8 cellular contexts compared by ENCODE assay signal in genomic region chr1:113391643-113392271, GRCh38. TPM values are rescaled to one million over a fixed set of nuclear protein-coding genes. Genes with fewer than 3 reads are reported as not detected.
DNase-seq lines count a peak whose midpoint lies in the region; ATAC-seq and TF ChIP-seq lines count a peak whose summit lies in the region.

No MANE protein-coding gene starts in this region.

- 0 to 3% methylated on average over 9 of the region's 9 CpGs for WGBS in GM23248 (ENCODE audit: low coverage in 1 of 2, low lambda C conversion rate in 2 of 2, missing lambda C conversion rate in 2 of 2), 2 experiments

- peak overlapping the region; percentile 88 for H3K4me2 ChIP-seq in GM23248 (ENCODE audit: unreplicated experiment)
- peak overlapping the region; percentile 90 for H3K4me2 ChIP-seq in neural progenitor cell

- H3K36me3 Mint-ChIP-seq in T-cell, result no peaks in the 10 kb centered on the region
- H3K36me3 Mint-ChIP-seq in neural progenitor cell, result no peaks in the 10 kb centered on the region

- H4K20me1 ChIP-seq in GM23248 (ENCODE audit: insufficient read depth) (no peaks in the 10 kb centered on the region), neural progenitor cell (ENCODE audit: low read depth) (peaks cover 27% of the 10 kb centered on the region)

- H3K27me3 ChIP-seq in ACC112 (ENCODE audit: insufficient read depth, low read length) (no peaks in the 10 kb centered on the region), GM23248 (replicated peaks; ENCODE audit: insufficient read depth) (no peaks in the 10 kb centered on the region), neural progenitor cell (peaks cover 9% of the 10 kb centered on the region)

- CTCF ChIA-PET in T-cell (lab: Charles Lee), result interaction anchor here (0.5 to 0.7 kb wide), 3 partner anchors 319 to 1231 kb away, joined by 3 read pairs; partner anchors contain the start of gene LRIG2 (in 1 of the 2)

- peak overlapping the region; percentile 85 for H3K9ac ChIP-seq in GM23248
- peak overlapping the region; percentile 22 for H3K9ac ChIP-seq in neural progenitor cell

- peaks cover 31% of the 10 kb centered on the region for H3K4me1 ChIP-seq in ACC112 (ENCODE audit: control insufficient read depth, insufficient read depth, low read length, unreplicated experiment)
- peaks cover 37% of the 10 kb centered on the region for H3K4me1 ChIP-seq in GM23248 (ENCODE audit: insufficient read depth)
- H3K4me1 ChIP-seq in neural progenitor cell, result peaks cover 8% of the 10 kb centered on the region

- no peaks in the 10 kb centered on the region for H3K9me2 ChIP-seq in GM23248 (ENCODE audit: insufficient read depth)

- peak overlapping the region; percentile 79 for H3K4me3 ChIP-seq in ACC112 (ENCODE audit: low read depth, low read length)
- H3K4me3 ChIP-seq in GM23248, result peak overlapping the region; percentile 91
- H3K4me3 ChIP-seq in epithelial cell of esophagus (ENCODE audit: low read length), result peak overlapping the region; percentile 90
- H3K4me3 ChIP-seq in neural progenitor cell, result peak overlapping the region; percentile 97

- H3K9me3 ChIP-seq in GM23248 (ENCODE audit: low read depth) (no peaks in the 10 kb centered on the region), neural progenitor cell (ENCODE audit: low read depth) (no peaks in the 10 kb centered on the region)

- H3K9me3 Mint-ChIP-seq in T-cell (peaks cover 0 to 3% (median 3%) of the 10 kb centered on the region in 3 donors), neural progenitor cell (peaks cover 3% of the 10 kb centered on the region)

- H3K4me3 Mint-ChIP-seq in T-cell (peak overlapping the region; percentile 76 to 87 (median 81)), neural progenitor cell (peak overlapping the region; percentile 89)

- H3K27ac Mint-ChIP-seq in T-cell (peak overlapping the region; percentile 3 to 17), neural progenitor cell (peak overlapping the region; percentile 86)

- H3K27me3 Mint-ChIP-seq in T-cell (peaks cover 4 to 7% of the 10 kb centered on the region in 2 donors), neural progenitor cell (ENCODE audit: insufficient read depth, low read depth) (peaks cover 14% of the 10 kb centered on the region)

- H3K36me3 ChIP-seq in ACC112 (ENCODE audit: insufficient read depth, low read length), result no peaks in the 10 kb centered on the region
- H3K36me3 ChIP-seq in GM23248 (ENCODE audit: low read depth), result no peaks in the 10 kb centered on the region
- no peaks in the 10 kb centered on the region for H3K36me3 ChIP-seq in neural progenitor cell

- H3K79me2 ChIP-seq in ACC112 (ENCODE audit: control insufficient read depth, insufficient read depth, low read length, unreplicated experiment) (peaks cover 51% of the 10 kb centered on the region), GM23248 (ENCODE audit: insufficient read depth) (peaks cover 55% of the 10 kb centered on the region), neural progenitor cell (ENCODE audit: low read depth) (peaks cover 58% of the 10 kb centered on the region)

- no peak for TF ChIP-seq CTCF in epithelial cell of esophagus (IDR thresholded peaks at IDR 0.05; ENCODE audit: insufficient read depth, low read depth, low read length, missing control alignments)
- no peak for TF ChIP-seq CTCF in neural progenitor cell (IDR thresholded peaks at IDR 0.05)

- POLR2A ChIA-PET in T-cell (lab: Charles Lee), result interaction anchor here (0.8 to 1.0 kb wide), 3 partner anchors 397 to 427 kb away, joined by 3 to 6 read pairs (median 3); no protein-coding TSS in a partner anchor

- H3K27ac ChIP-seq in ACC112 (ENCODE audit: low read depth, low read length) (no peak overlapping the region), GM23248 (no peak overlapping the region), neural progenitor cell (no peak overlapping the region)

- peak; percentile 18 for DNase-seq in GM23248
- DNase-seq in T-cell, result peak in 20 of 34 experiments; percentile 0 to 32 (median 8)
- peak; percentile 66 for DNase-seq in epithelial cell of esophagus (ENCODE audit: low read depth)
- DNase-seq in neural progenitor cell (ENCODE audit: low spot score), result peak; percentile 21
- no peak for DNase-seq in Kasumi-1 (lab: John Stamatoyannopoulos, UW)

- H2AFZ ChIP-seq in ACC112 (ENCODE audit: low read length, unreplicated experiment) (no peak overlapping the region), GM23248 (peak overlapping the region; percentile 83), neural progenitor cell (replicated peaks) (no peak overlapping the region)

- peaks cover 22 to 24% (median 23%) of the 10 kb centered on the region in 3 donors for H3K4me1 Mint-ChIP-seq in T-cell
- H3K4me1 Mint-ChIP-seq in neural progenitor cell, result peaks cover 26% of the 10 kb centered on the region

- H3F3A ChIP-seq in GM23248 (ENCODE audit: insufficient read depth) (peaks cover 12% of the 10 kb centered on the region), neural progenitor cell (ENCODE audit: low read depth) (peaks cover 15% of the 10 kb centered on the region)

- ATAC-seq in T-cell (replicated peaks in 1 of 4), result peak in 3 of 4 experiments; percentile 7 to 38 (median 8)
- ATAC-seq in HG03097 (IDR thresholded peaks at IDR 0.05; ENCODE audit: low FRiP score, unreplicated experiment), result no peak
- no peak for ATAC-seq in GM19351 (IDR thresholded peaks at IDR 0.05; ENCODE audit: unreplicated experiment)

- in situ Hi-C loops in GM23248 (cut with MboI), result no loop called here

RNA-seq across cellular contexts. Expression of gene MAGI3, which starts 1.4 kb away (rescaled TPM):
- 6.4 and 7.2 TPM in 2 replicates for total RNA-seq in GM23248 (2014; rRNA removed; shearing (Covaris generic))
- polyA plus RNA-seq in GM23248 (2016; fragmentation: Nextera tagmentation; extraction: Ambion mirVana), result 1.9 and 2.1 TPM in 2 replicates
- total RNA-seq in T-cell, result 1 to 10 TPM; 4.5 to 8.1 (median 5.6) TPM
- total RNA-seq in neural progenitor cell (ENCODE audit: low replicate concordance), result 20.9 and 26.9 TPM in 2 replicates

Comparison
In these comparisons a context has a peak if more than half of its experiments do, and no peak if none do; other contexts are left out.
1. DNase-seq: peak in GM23248 (single experiment), T-cell (20 of 34), epithelial cell of esophagus (single experiment) and neural progenitor cell (single experiment); none in Kasumi-1 (0 of 2).
2. ATAC-seq: peak in T-cell (3 of 4); none in HG03097 (single experiment) and GM19351 (single experiment).
3. Peak in every context shown above with its lines, with median percentiles within 50 percentile points of each other: H3K4me3 ChIP-seq.